In the genomic region with DNA sequence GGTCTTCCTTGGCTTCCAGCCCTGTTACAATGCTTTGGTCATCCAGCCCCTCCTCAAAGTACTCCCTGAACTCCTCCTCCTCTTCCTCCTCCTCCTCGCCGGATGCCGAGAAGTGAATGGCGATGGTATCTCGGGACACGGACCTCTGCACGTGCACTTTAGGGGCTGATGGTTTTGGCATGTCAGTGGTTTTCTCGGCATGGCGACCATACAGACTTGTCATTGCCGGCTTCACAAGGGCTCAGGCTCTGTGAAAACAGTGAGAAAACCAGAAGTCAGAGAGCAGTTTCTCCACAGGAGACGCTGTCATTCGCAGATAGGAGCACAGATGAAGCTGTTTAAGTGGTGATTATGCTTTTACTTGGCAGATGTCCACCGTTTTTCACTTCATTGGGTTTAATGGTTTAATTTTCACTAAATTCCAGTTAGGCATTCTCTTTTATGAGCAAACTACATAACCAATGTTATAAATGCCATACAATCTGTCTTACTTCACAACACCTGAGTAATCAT, we compare ENCODE assay signal across 1 cellular context.
A peak's percentile ranks its signal among the peaks of the same experiment; 100 is the strongest.
TF ChIP-seq lines count a peak whose summit lies in the region.

No MANE protein-coding gene starts in this region.

TF ChIP-seq in K562, 482 proteins besides CTCF, POLR2A, EP300 and RAD21 (continued from another document and continues in another):
- TF ChIP-seq MTA1 (IDR thresholded peaks at IDR 0.05; ENCODE audit: borderline replicate concordance) (peak; percentile 47; the same call in 1 of the 2 replicates), SOX6 (IDR thresholded peaks at IDR 0.05) (peak; percentile 74), SMARCC2 (IDR thresholded peaks at IDR 0.05; ENCODE audit: low read depth) (no peak), NR4A1 (CRISPR knock-in tag; IDR thresholded peaks at IDR 0.05) (no peak), NR4A1 (tag; IDR thresholded peaks at IDR 0.05) (no peak), ZNF274 (IDR thresholded peaks at IDR 0.05; ENCODE audit: borderline replicate concordance, low read depth, low read length) (no peak), RBM17 (IDR thresholded peaks at IDR 0.05; ENCODE audit: borderline replicate concordance, low read depth, low read length) (no peak), ZNF133 (CRISPR knock-in tag; IDR thresholded peaks at IDR 0.05) (no peak), SMAD2 (IDR thresholded peaks at IDR 0.05; ENCODE audit: low read depth, low read length) (no peak), KHSRP (IDR thresholded peaks at IDR 0.05) (no peak), BCOR (IDR thresholded peaks at IDR 0.05) (0 out of 2 replicates have a peak, but pooled peaks have one; percentile 36), SP1 (CRISPR knock-in tag; IDR thresholded peaks at IDR 0.05) (0 out of 2 replicates have a peak, but pooled peaks have one; percentile 43), FOXM1 (IDR thresholded peaks at IDR 0.05; ENCODE audit: low read depth) (peak; percentile 63), FOXM1 (CRISPR knock-in tag; IDR thresholded peaks at IDR 0.05; ENCODE audit: low read depth) (no peak), ZKSCAN8 (CRISPR knock-in tag; IDR thresholded peaks at IDR 0.05) (no peak), SRSF9 (IDR thresholded peaks at IDR 0.05; ENCODE audit: borderline replicate concordance, low read depth, low read length) (no peak), STAT5A (IDR thresholded peaks at IDR 0.05; ENCODE audit: borderline replicate concordance, low read length) (peak; percentile 71), SUPT5H (IDR thresholded peaks at IDR 0.05) (no peak), NCOA1 (IDR thresholded peaks at IDR 0.05; ENCODE audit: low read depth) (peak; percentile 60; the same call in 1 of the 2 replicates), ZNF707 (CRISPR knock-in tag; conservative IDR thresholded peaks at IDR 0.05) (no peak), RBFOX2 (IDR thresholded peaks at IDR 0.05; ENCODE audit: low read depth, low read length) (no peak), ZFX (CRISPR knock-in tag; IDR thresholded peaks at IDR 0.05) (no peak), SIN3A (IDR thresholded peaks at IDR 0.05; ENCODE audit: borderline replicate concordance in 2 of 2, control insufficient read depth in 1 of 2, low read depth in 2 of 2, low read length in 2 of 2) (no peak), PHTF2 (CRISPR knock-in tag; IDR thresholded peaks at IDR 0.05) (no peak), CCAR2 (IDR thresholded peaks at IDR 0.05; ENCODE audit: low read depth, low read length) (no peak), RBM25 (IDR thresholded peaks at IDR 0.05; ENCODE audit: low read depth, low read length, severe bottlenecking) (no peak), NELFE (IDR thresholded peaks at IDR 0.05; ENCODE audit: insufficient read depth, insufficient read length) (no peak), XRCC3 (IDR thresholded peaks at IDR 0.05) (no peak), EHMT2 (IDR thresholded peaks at IDR 0.05) (peak; percentile 75), TEAD4 (IDR thresholded peaks at IDR 0.05; ENCODE audit: low read length) (peak; percentile 94), TEAD4 (CRISPR knock-in tag; IDR thresholded peaks at IDR 0.05; ENCODE audit: borderline replicate concordance) (no peak), GABPB2 (CRISPR knock-in tag; conservative IDR thresholded peaks at IDR 0.05) (no peak), ZNF316 (IDR thresholded peaks at IDR 0.05) (no peak), HDAC1 (IDR thresholded peaks at IDR 0.05) (peak in 1 of 2 experiments; percentile 90; a peak in 2 of 4 replicates), PHB (CRISPR knock-in tag; IDR thresholded peaks at IDR 0.05) (no peak), TAF7 (tag; IDR thresholded peaks at IDR 0.05) (no peak), KLF16 (IDR thresholded peaks at IDR 0.05) (peak; percentile 67), ZNF253 (CRISPR knock-in tag; conservative IDR thresholded peaks at IDR 0.05) (no peak), NCOR1 (IDR thresholded peaks at IDR 0.05) (peak; percentile 85)
- TF ChIP-seq, protein P1, sequence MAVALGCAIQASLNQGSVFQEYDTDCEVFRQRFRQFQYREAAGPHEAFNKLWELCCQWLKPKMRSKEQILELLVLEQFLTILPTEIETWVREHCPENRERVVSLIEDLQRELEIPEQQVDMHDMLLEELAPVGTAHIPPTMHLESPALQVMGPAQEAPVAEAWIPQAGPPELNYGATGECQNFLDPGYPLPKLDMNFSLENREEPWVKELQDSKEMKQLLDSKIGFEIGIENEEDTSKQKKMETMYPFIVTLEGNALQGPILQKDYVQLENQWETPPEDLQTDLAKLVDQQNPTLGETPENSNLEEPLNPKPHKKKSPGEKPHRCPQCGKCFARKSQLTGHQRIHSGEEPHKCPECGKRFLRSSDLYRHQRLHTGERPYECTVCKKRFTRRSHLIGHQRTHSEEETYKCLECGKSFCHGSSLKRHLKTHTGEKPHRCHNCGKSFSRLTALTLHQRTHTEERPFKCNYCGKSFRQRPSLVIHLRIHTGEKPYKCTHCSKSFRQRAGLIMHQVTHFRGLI (CRISPR knock-in tag; IDR thresholded peaks at IDR 0.05): no peak
- TF ChIP-seq, protein P2, sequence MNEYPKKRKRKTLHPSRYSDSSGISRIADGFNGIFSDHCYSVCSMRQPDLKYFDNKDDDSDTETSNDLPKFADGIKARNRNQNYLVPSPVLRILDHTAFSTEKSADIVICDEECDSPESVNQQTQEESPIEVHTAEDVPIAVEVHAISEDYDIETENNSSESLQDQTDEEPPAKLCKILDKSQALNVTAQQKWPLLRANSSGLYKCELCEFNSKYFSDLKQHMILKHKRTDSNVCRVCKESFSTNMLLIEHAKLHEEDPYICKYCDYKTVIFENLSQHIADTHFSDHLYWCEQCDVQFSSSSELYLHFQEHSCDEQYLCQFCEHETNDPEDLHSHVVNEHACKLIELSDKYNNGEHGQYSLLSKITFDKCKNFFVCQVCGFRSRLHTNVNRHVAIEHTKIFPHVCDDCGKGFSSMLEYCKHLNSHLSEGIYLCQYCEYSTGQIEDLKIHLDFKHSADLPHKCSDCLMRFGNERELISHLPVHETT (CRISPR knock-in tag; conservative IDR thresholded peaks at IDR 0.05 in 1 of 2, IDR thresholded peaks at IDR 0.05 in 1 of 2): no peak
- TF ChIP-seq, protein P3, sequence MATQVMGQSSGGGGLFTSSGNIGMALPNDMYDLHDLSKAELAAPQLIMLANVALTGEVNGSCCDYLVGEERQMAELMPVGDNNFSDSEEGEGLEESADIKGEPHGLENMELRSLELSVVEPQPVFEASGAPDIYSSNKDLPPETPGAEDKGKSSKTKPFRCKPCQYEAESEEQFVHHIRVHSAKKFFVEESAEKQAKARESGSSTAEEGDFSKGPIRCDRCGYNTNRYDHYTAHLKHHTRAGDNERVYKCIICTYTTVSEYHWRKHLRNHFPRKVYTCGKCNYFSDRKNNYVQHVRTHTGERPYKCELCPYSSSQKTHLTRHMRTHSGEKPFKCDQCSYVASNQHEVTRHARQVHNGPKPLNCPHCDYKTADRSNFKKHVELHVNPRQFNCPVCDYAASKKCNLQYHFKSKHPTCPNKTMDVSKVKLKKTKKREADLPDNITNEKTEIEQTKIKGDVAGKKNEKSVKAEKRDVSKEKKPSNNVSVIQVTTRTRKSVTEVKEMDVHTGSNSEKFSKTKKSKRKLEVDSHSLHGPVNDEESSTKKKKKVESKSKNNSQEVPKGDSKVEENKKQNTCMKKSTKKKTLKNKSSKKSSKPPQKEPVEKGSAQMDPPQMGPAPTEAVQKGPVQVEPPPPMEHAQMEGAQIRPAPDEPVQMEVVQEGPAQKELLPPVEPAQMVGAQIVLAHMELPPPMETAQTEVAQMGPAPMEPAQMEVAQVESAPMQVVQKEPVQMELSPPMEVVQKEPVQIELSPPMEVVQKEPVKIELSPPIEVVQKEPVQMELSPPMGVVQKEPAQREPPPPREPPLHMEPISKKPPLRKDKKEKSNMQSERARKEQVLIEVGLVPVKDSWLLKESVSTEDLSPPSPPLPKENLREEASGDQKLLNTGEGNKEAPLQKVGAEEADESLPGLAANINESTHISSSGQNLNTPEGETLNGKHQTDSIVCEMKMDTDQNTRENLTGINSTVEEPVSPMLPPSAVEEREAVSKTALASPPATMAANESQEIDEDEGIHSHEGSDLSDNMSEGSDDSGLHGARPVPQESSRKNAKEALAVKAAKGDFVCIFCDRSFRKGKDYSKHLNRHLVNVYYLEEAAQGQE (CRISPR knock-in tag; IDR thresholded peaks at IDR 0.05; ENCODE audit: low read depth): no peak
- TF ChIP-seq, protein P4, sequence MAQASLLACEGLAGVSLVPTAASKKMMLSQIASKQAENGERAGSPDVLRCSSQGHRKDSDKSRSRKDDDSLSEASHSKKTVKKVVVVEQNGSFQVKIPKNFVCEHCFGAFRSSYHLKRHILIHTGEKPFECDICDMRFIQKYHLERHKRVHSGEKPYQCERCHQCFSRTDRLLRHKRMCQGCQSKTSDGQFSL (CRISPR knock-in tag; IDR thresholded peaks at IDR 0.05): no peak
- TF ChIP-seq, protein P4 (tag; IDR thresholded peaks at IDR 0.05): no peak
- TF ChIP-seq, protein P5, sequence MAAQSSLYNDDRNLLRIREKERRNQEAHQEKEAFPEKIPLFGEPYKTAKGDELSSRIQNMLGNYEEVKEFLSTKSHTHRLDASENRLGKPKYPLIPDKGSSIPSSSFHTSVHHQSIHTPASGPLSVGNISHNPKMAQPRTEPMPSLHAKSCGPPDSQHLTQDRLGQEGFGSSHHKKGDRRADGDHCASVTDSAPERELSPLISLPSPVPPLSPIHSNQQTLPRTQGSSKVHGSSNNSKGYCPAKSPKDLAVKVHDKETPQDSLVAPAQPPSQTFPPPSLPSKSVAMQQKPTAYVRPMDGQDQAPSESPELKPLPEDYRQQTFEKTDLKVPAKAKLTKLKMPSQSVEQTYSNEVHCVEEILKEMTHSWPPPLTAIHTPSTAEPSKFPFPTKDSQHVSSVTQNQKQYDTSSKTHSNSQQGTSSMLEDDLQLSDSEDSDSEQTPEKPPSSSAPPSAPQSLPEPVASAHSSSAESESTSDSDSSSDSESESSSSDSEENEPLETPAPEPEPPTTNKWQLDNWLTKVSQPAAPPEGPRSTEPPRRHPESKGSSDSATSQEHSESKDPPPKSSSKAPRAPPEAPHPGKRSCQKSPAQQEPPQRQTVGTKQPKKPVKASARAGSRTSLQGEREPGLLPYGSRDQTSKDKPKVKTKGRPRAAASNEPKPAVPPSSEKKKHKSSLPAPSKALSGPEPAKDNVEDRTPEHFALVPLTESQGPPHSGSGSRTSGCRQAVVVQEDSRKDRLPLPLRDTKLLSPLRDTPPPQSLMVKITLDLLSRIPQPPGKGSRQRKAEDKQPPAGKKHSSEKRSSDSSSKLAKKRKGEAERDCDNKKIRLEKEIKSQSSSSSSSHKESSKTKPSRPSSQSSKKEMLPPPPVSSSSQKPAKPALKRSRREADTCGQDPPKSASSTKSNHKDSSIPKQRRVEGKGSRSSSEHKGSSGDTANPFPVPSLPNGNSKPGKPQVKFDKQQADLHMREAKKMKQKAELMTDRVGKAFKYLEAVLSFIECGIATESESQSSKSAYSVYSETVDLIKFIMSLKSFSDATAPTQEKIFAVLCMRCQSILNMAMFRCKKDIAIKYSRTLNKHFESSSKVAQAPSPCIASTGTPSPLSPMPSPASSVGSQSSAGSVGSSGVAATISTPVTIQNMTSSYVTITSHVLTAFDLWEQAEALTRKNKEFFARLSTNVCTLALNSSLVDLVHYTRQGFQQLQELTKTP (IDR thresholded peaks at IDR 0.05; ENCODE audit: low read depth in 1 of 2, partially characterized antibody in 2 of 2): no peak
- TF ChIP-seq, protein P6, sequence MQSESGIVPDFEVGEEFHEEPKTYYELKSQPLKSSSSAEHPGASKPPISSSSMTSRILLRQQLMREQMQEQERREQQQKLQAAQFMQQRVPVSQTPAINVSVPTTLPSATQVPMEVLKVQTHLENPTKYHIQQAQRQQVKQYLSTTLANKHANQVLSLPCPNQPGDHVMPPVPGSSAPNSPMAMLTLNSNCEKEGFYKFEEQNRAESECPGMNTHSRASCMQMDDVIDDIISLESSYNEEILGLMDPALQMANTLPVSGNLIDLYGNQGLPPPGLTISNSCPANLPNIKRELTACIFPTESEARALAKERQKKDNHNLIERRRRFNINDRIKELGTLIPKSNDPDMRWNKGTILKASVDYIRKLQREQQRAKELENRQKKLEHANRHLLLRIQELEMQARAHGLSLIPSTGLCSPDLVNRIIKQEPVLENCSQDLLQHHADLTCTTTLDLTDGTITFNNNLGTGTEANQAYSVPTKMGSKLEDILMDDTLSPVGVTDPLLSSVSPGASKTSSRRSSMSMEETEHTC (IDR thresholded peaks at IDR 0.05): no peak
- TF ChIP-seq, protein P7, sequence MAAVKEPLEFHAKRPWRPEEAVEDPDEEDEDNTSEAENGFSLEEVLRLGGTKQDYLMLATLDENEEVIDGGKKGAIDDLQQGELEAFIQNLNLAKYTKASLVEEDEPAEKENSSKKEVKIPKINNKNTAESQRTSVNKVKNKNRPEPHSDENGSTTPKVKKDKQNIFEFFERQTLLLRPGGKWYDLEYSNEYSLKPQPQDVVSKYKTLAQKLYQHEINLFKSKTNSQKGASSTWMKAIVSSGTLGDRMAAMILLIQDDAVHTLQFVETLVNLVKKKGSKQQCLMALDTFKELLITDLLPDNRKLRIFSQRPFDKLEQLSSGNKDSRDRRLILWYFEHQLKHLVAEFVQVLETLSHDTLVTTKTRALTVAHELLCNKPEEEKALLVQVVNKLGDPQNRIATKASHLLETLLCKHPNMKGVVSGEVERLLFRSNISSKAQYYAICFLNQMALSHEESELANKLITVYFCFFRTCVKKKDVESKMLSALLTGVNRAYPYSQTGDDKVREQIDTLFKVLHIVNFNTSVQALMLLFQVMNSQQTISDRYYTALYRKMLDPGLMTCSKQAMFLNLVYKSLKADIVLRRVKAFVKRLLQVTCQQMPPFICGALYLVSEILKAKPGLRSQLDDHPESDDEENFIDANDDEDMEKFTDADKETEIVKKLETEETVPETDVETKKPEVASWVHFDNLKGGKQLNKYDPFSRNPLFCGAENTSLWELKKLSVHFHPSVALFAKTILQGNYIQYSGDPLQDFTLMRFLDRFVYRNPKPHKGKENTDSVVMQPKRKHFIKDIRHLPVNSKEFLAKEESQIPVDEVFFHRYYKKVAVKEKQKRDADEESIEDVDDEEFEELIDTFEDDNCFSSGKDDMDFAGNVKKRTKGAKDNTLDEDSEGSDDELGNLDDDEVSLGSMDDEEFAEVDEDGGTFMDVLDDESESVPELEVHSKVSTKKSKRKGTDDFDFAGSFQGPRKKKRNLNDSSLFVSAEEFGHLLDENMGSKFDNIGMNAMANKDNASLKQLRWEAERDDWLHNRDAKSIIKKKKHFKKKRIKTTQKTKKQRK (IDR thresholded peaks at IDR 0.05; ENCODE audit: borderline replicate concordance, low read depth, low read length): no peak
- TF ChIP-seq, protein P8, sequence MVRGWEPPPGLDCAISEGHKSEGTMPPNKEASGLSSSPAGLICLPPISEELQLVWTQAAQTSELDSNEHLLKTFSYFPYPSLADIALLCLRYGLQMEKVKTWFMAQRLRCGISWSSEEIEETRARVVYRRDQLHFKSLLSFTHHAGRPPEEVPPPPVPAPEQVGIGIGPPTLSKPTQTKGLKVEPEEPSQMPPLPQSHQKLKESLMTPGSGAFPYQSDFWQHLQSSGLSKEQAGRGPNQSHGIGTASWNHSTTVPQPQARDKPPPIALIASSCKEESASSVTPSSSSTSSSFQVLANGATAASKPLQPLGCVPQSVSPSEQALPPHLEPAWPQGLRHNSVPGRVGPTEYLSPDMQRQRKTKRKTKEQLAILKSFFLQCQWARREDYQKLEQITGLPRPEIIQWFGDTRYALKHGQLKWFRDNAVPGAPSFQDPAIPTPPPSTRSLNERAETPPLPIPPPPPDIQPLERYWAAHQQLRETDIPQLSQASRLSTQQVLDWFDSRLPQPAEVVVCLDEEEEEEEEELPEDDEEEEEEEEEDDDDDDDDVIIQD (CRISPR knock-in tag; IDR thresholded peaks at IDR 0.05): no peak
- TF ChIP-seq, protein P9, sequence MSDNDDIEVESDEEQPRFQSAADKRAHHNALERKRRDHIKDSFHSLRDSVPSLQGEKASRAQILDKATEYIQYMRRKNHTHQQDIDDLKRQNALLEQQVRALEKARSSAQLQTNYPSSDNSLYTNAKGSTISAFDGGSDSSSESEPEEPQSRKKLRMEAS (CRISPR knock-in tag; IDR thresholded peaks at IDR 0.05): peak; percentile 70
